ENCODE assay signal across 18 cellular contexts in the genomic region with DNA sequence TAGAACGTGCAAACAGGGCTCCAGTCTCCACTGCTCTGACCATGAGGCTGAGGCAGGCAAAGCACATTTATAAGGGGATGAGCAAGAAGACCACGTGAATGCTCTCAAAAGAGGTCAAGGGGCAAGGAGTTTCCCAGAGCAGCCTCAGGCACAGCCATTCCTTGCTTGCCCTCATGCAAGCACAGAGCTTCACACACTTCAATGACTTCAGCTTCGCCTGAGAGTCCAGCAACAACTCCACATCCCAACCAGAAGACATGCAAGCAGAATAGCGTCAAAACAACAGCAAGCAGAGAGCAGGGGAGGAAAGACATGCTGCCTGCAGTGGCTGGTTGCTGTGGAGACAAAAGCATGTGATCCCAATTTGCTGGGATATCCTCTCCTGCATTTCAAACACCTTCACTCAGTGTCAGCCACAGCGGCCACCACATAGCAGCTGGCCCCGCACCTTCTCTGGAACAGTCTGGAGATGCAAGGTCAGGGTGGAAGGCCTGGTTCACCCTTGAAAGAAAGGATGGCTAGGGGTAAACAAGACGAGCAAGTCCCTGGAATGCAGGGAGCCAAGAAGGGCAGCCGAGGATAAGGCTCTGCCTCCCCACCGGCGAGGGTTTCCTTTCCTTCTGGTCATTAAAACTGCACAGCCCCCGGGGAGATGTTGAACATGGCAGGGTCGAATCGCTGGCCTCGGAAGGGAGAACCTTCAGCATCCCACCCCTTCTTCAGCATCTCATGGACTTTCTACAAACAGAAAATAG.
DNase-seq lines count a peak whose midpoint lies in the region; ATAC-seq and FAIRE-seq lines count a peak whose summit lies in the region.
"Had no signal": no experiment of that assay in that cellular context is flagged by ENCODE, and none has a peak within 500 bp of the region (broad histone marks: within the 10 kb centered on the region; RNA-seq: fewer than 3 reads in every experiment).

No MANE protein-coding gene starts in this region.

- no peak for FAIRE-seq in HTR-8/SVneo (lab: Jason Lieb, UNC)
- FAIRE-seq: TTC549 had no signal

- intact Hi-C loops in cardiac septum (cut with DNase I) = no loop called here
- intact Hi-C loops in left ventricle myocardium superior (cut with micrococcal nuclease) = no loop called here

- peak; percentile 61 for DNase-seq in cardiac septum (ENCODE audit: low spot score)
- DNase-seq in left ventricle myocardium superior = no peak
- peak; percentile 23 for DNase-seq in ecto neural progenitor cell (ENCODE audit: low spot score)
- peak; percentile 33 for DNase-seq in medulla oblongata (ENCODE audit: extremely low spot score)
- DNase-seq in HTR-8/SVneo (ENCODE audit: insufficient read length, low spot score) = no peak
- no peak for DNase-seq in KG1 (lab: John Stamatoyannopoulos, UW)
- DNase-seq: activated CD4-positive, alpha-beta T cell treated with anti-CD3 and anti-CD28 coated beads, Interleukin-2, amount 50 U/mL, for 4 hours; activated gamma-delta T cell treated with Interleukin-2 at 50 U/mL for 16 hours; NCI-H2081 treated with DMSO at 0.1 percent for 48 hours; NCI-H526 treated with DMSO at 0.1 percent for 48 hours; stimulated activated naive CD4-positive, alpha-beta T cell had no signal

- peak overlapping the region; percentile 73 for H3K27ac ChIP-seq in temporal lobe (ENCODE audit: low read depth, low read length)
- H3K27ac ChIP-seq: skin epidermis had no signal

- ATAC-seq in left ventricle myocardium superior (no peak), HG03342 (IDR thresholded peaks at IDR 0.05; ENCODE audit: unreplicated experiment) (no peak)
- ATAC-seq: CD8-positive, alpha-beta T cell; HCT116; SK-N-SH treated with all-trans-retinoic acid at 6 μM for 48 hours had no signal

Comparison
In these comparisons a context has a peak if more than half of its experiments do, and no peak if none do; other contexts are left out.
1. DNase-seq: peak in cardiac septum (single experiment), ecto neural progenitor cell (single experiment) and medulla oblongata (single experiment); none in left ventricle myocardium superior (single experiment), HTR-8/SVneo (single experiment) and KG1 (single experiment).